ENCODE assay signal across 22 cellular contexts in the genomic region with DNA sequence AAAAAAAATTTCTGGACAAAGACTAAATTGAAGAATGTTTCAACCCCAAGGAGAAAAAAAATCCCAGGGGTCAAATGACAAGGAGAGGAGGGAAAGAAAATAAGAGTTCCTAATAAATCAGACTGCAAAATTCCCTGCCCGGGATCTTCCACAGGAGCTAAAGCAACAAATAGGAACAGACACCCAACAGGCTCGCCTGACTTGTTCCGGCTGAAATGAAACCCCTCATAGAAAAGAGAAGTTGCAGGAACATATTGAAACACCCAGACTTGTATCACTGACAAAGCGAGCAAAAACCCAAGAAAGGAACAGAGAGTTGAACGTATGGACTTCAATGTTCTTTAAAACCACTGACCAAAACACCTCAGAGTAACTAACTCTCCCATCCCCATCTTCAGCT.
DNase-seq lines count a peak whose midpoint lies in the region; ATAC-seq and TF ChIP-seq lines count a peak whose summit lies in the region.
"Had no signal": no experiment of that assay in that cellular context is flagged by ENCODE, and none has a peak within 500 bp of the region (broad histone marks: within the 10 kb centered on the region; RNA-seq: fewer than 3 reads in every experiment).

No MANE protein-coding gene starts in this region.

- H3K4me1 ChIP-seq in mucosa of descending colon (ENCODE audit: low read depth) = peaks cover 8% of the 10 kb centered on the region
- H3K4me1 ChIP-seq: parathyroid adenoma had no signal

- H3K9me3 Mint-ChIP-seq in neural crest cell = no peaks in the 10 kb centered on the region
- no peaks in the 10 kb centered on the region for H3K9me3 Mint-ChIP-seq in activated T-cell treated with anti-CD3 and anti-CD28 coated beads, Interleukin-2, amount 50 U/mL, for 4 hours
- H3K9me3 Mint-ChIP-seq: activated naive CD4-positive, alpha-beta T cell treated with anti-CD3 and anti-CD28 coated beads, Interleukin-2, amount 10 ng/mL, durations not matched to agents 7 days and 5 days; CD8-positive, alpha-beta T cell; IgD-negative memory B cell; immature natural killer cell; T-cell had no signal

- no peak overlapping the region for H3K4me3 ChIP-seq in mucosa of descending colon
- H3K4me3 ChIP-seq: MG63, skin epidermis had no signal

- no peak for TF ChIP-seq CTCF in neural crest cell (conservative IDR thresholded peaks at IDR 0.05)
- TF ChIP-seq CTCF in mucosa of descending colon (IDR thresholded peaks at IDR 0.05) = no peak

- peak overlapping the region; percentile 61 for H3K27ac ChIP-seq in caudate nucleus (ENCODE audit: low read depth, low read length)
- H3K27ac ChIP-seq: parathyroid adenoma had no signal

- H3K9me3 ChIP-seq in mucosa of descending colon = no peaks in the 10 kb centered on the region
- H3K9me3 ChIP-seq: MG63 had no signal

- ATAC-seq in GM19351 (IDR thresholded peaks at IDR 0.05; ENCODE audit: unreplicated experiment) (peak; percentile 50), mucosa of descending colon (no peak)
- ATAC-seq in activated T-cell treated with anti-CD3 and anti-CD28 coated beads, Interleukin-2, amount 50 U/mL, for 4 hours = no peak
- ATAC-seq: CD8-positive, alpha-beta T cell; T-cell had no signal

- peaks cover 24% of the 10 kb centered on the region for H3K36me3 Mint-ChIP-seq in neural crest cell (ENCODE audit: low read depth)
- peaks cover 26% of the 10 kb centered on the region for H3K36me3 Mint-ChIP-seq in activated T-cell treated with anti-CD3 and anti-CD28 coated beads, Interleukin-2, amount 50 U/mL, for 4 hours (ENCODE audit: insufficient read depth)
- H3K36me3 Mint-ChIP-seq: IgD-negative memory B cell had no signal

- peak overlapping the region; percentile 70 for H3K27ac Mint-ChIP-seq in neural crest cell (ENCODE audit: unreplicated experiment)
- H3K27ac Mint-ChIP-seq: activated naive CD4-positive, alpha-beta T cell treated with anti-CD3 and anti-CD28 coated beads, Interleukin-2, amount 10 ng/mL, durations not matched to agents 7 days and 5 days; CD8-positive, alpha-beta T cell; IgD-negative memory B cell; immature natural killer cell had no signal

- H3K27me3 Mint-ChIP-seq in neural crest cell (ENCODE audit: low read depth) = no peaks in the 10 kb centered on the region
- H3K27me3 Mint-ChIP-seq in activated T-cell treated with anti-CD3 and anti-CD28 coated beads, Interleukin-2, amount 50 U/mL, for 4 hours (ENCODE audit: low read depth) = no peaks in the 10 kb centered on the region
- H3K27me3 Mint-ChIP-seq: activated naive CD4-positive, alpha-beta T cell treated with anti-CD3 and anti-CD28 coated beads, Interleukin-2, amount 10 ng/mL, durations not matched to agents 7 days and 5 days; IgD-negative memory B cell; T-cell had no signal

- no peaks in the 10 kb centered on the region for H3K36me3 ChIP-seq in mucosa of descending colon (ENCODE audit: low read depth)
- H3K36me3 ChIP-seq: MG63 had no signal

- peak overlapping the region; percentile 28 for H3K4me3 Mint-ChIP-seq in neural crest cell
- H3K4me3 Mint-ChIP-seq in activated T-cell treated with anti-CD3 and anti-CD28 coated beads, Interleukin-2, amount 50 U/mL, for 4 hours = no peak overlapping the region
- H3K4me3 Mint-ChIP-seq: activated naive CD4-positive, alpha-beta T cell treated with anti-CD3 and anti-CD28 coated beads, Interleukin-2, amount 10 ng/mL, durations not matched to agents 7 days and 5 days; CD8-positive, alpha-beta T cell; IgD-negative memory B cell; immature natural killer cell; T-cell had no signal

- DNase-seq in Ammon's horn (ENCODE audit: low spot score) (peak; percentile 47), caudate nucleus (lab: John Stamatoyannopoulos, UW) (peak in 3 of 61 donors; percentile 7 to 26 (median 16)), neural crest cell (ENCODE audit: low read depth, low spot score) (no peak), mucosa of descending colon (no peak), 8988T (no peak)
- DNase-seq in activated T-cell treated with anti-CD3 and anti-CD28 coated beads, Interleukin-2, amount 50 U/mL, for 1 hour = no peak
- DNase-seq in activated T-cell treated with anti-CD3 and anti-CD28 coated beads, Interleukin-2, amount 50 U/mL, for 4 hours = no peak
- DNase-seq: activated CD4-positive, alpha-beta T cell treated with anti-CD3 and anti-CD28 coated beads, Interleukin-2, amount 50 U/mL, for 48 hours; activated naive CD4-positive, alpha-beta T cell treated with anti-CD3 and anti-CD28 coated beads, Interleukin-2, amount 10 ng/mL, durations not matched to agents 7 days and 5 days; activated T-cell treated with anti-CD3 and anti-CD28 coated beads for 4 hours; aorta; CD8-positive, alpha-beta T cell; DMS53; immature natural killer cell; SHP77; stimulated activated CD4-positive, alpha-beta T cell treated with anti-CD3 and anti-CD28 coated beads, Interleukin-2, amount 100 ng/mL, for 48 hours; T-cell had no signal

- intact Hi-C loops in mucosa of descending colon (cut with DNase I, micrococcal nuclease) = no loop called here

- peaks cover 41% of the 10 kb centered on the region for H3K4me1 Mint-ChIP-seq in neural crest cell
- H3K4me1 Mint-ChIP-seq in activated T-cell treated with anti-CD3 and anti-CD28 coated beads, Interleukin-2, amount 50 U/mL, for 4 hours (ENCODE audit: low read depth) = peaks cover 9% of the 10 kb centered on the region
- H3K4me1 Mint-ChIP-seq: activated naive CD4-positive, alpha-beta T cell treated with anti-CD3 and anti-CD28 coated beads, Interleukin-2, amount 10 ng/mL, durations not matched to agents 7 days and 5 days had no signal
